Comparison of ENCODE assay signal across 8 cellular contexts in genomic region chr4:5899396-5899795, GRCh38. TPM values are rescaled to one million over a fixed set of nuclear protein-coding genes. Genes with fewer than 3 reads are reported as not detected.
"Had no signal": no experiment of that assay in that cellular context is flagged by ENCODE, and none has a peak within 500 bp of the region (broad histone marks: within the 10 kb centered on the region; RNA-seq: fewer than 3 reads in every experiment).

No MANE protein-coding gene starts in this region.

- H3K4me3 Mint-ChIP-seq: HFFc6, IgD-negative memory B cell had no signal

- H3K4me3 ChIP-seq: GM23248, HAP-1 had no signal

- H3K36me3 ChIP-seq: HAP-1 had no signal

- H3K36me3 Mint-ChIP-seq: IgD-negative memory B cell had no signal

- H3K4me1 ChIP-seq: HAP-1 had no signal

- H3K9ac ChIP-seq: GM23248 had no signal

- H3K4me1 Mint-ChIP-seq: IgD-negative memory B cell had no signal

- H2AFZ ChIP-seq: GM23248 had no signal

- H3K27ac ChIP-seq: GM23248, HL-60 had no signal

- H3K9me3 ChIP-seq: HAP-1 had no signal

- DNase-seq: GM23248, GOT3, H7, HFFc6 had no signal

- H3K27ac Mint-ChIP-seq: HFFc6, IgD-negative memory B cell had no signal

RNA-seq across cellular contexts. Expression of gene CRMP1, which starts 6.5 kb away (rescaled TPM):
- total RNA-seq: GM23248, HepG2, HFFc6 had no signal
